Comparison of ENCODE assay signal across 8 cellular contexts in genomic region chr11:62542111-62542745, GRCh38. TPM values are rescaled to one million over a fixed set of nuclear protein-coding genes. Genes with fewer than 3 reads are reported as not detected.
DNase-seq lines count a peak whose midpoint lies in the region; ATAC-seq, FAIRE-seq and TF ChIP-seq lines count a peak whose summit lies in the region.

No MANE protein-coding gene starts in this region.

- no peak for FAIRE-seq in GM19239 (lab: Jason Lieb, UNC)

- H3K4me1 ChIP-seq in GM23338 (ENCODE audit: insufficient read depth) (peaks cover 32% of the 10 kb centered on the region; the same call in 1 of the 2 replicates), OCI-LY7 (ENCODE audit: insufficient read depth, low read length, poor library complexity, severe bottlenecking) (peaks cover 38% of the 10 kb centered on the region), skeletal muscle satellite cell (ENCODE audit: control insufficient read depth, insufficient read depth, low read length) (peaks cover 59% of the 10 kb centered on the region)

- H4K20me1 ChIP-seq in GM23338 (replicated peaks; ENCODE audit: insufficient read depth) (no peaks in the 10 kb centered on the region), OCI-LY7 (ENCODE audit: insufficient read depth, low read length) (no peaks in the 10 kb centered on the region)

- H3K36me3 ChIP-seq in GM23338 (ENCODE audit: insufficient read depth), result no peaks in the 10 kb centered on the region
- H3K36me3 ChIP-seq in OCI-LY7 (ENCODE audit: insufficient read depth, low read length), result no peaks in the 10 kb centered on the region
- peaks cover 52% of the 10 kb centered on the region for H3K36me3 ChIP-seq in skeletal muscle satellite cell (ENCODE audit: insufficient read depth, low read length)

- H3K27ac ChIP-seq in GM23338 (ENCODE audit: low read depth) (no peak overlapping the region), OCI-LY7 (ENCODE audit: low read depth, low read length, poor library complexity, severe bottlenecking) (peak overlapping the region; percentile 54)

- H3K27me3 Mint-ChIP-seq in GM23338 (ENCODE audit: insufficient read depth, low read depth, poor library complexity), result peaks cover 53% of the 10 kb centered on the region

- intact Hi-C loops in OCI-LY7 (cut with micrococcal nuclease; ENCODE audit: unreplicated experiment), result loop anchor here (1.0 kb wide), 3 partner anchors 78 to 147 kb away; no protein-coding TSS in a partner anchor

- H3K27me3 ChIP-seq in GM23338 (ENCODE audit: insufficient read depth) (peaks cover 61% of the 10 kb centered on the region), skeletal muscle satellite cell (ENCODE audit: control insufficient read depth, insufficient read depth, low read length) (no peaks in the 10 kb centered on the region)

- ATAC-seq in GM23338, result peak; percentile 0
- ATAC-seq in HG03039 (IDR thresholded peaks at IDR 0.05; ENCODE audit: unreplicated experiment), result no peak

- TF ChIP-seq CTCF in GM23338 (conservative IDR thresholded peaks at IDR 0.05; ENCODE audit: low read depth in 2 of 2) (no peak), OCI-LY7 (conservative IDR thresholded peaks at IDR 0.05; ENCODE audit: low read length) (no peak), epithelial cell of proximal tubule (conservative IDR thresholded peaks at IDR 0.05; ENCODE audit: low read depth, low read length) (no peak)

- POLR2A ChIA-PET in OCI-LY7 (lab: Charles Lee), result interaction anchor here (0.6 to 1.0 kb wide), 4 partner anchors 79 to 1140 kb away, joined by 3 to 5 read pairs (median 4); no protein-coding TSS in a partner anchor

- no peak overlapping the region for H3K27ac Mint-ChIP-seq in GM23338

- H3K9me3 ChIP-seq in OCI-LY7 (ENCODE audit: low read length) (no peaks in the 10 kb centered on the region), skeletal muscle satellite cell (replicated peaks; ENCODE audit: low read length) (no peaks in the 10 kb centered on the region)

- no peaks in the 10 kb centered on the region for H3K79me2 ChIP-seq in GM23338 (replicated peaks; ENCODE audit: insufficient read depth)
- H3K79me2 ChIP-seq in OCI-LY7 (ENCODE audit: insufficient read depth, low read depth, low read length), result no peaks in the 10 kb centered on the region

- BruUV-seq in OCI-LY7 (replicated peaks; lab: Mats Ljungman, UMichigan), result no TSS peak

- H3K4me2 ChIP-seq in GM23338 (peak overlapping the region; percentile 88), OCI-LY7 (ENCODE audit: low read length) (0 out of 2 replicates have a peak overlapping the region, but pooled peaks have one; percentile 6), skeletal muscle satellite cell (ENCODE audit: low read length) (peak overlapping the region; percentile 96)

- H3F3A ChIP-seq in GM23338 (replicated peaks; ENCODE audit: low read depth), result 0 out of 2 replicates have a peak, but pooled peaks cover 3% of the 10 kb centered on the region

- peak overlapping the region; percentile 98 for H2AFZ ChIP-seq in GM23338
- H2AFZ ChIP-seq in OCI-LY7 (ENCODE audit: low read length), result peak overlapping the region; percentile 97; the same call in 1 of the 2 replicates

- peak overlapping the region; percentile 58 for H3K4me3 Mint-ChIP-seq in GM23338

- no peaks in the 10 kb centered on the region for H3K9me2 ChIP-seq in GM23338 (ENCODE audit: insufficient read depth)
- H3K9me2 ChIP-seq in OCI-LY7 (ENCODE audit: insufficient read depth, low read length), result no peaks in the 10 kb centered on the region

- H3K9me3 Mint-ChIP-seq in GM23338, result no peaks in the 10 kb centered on the region

- peak overlapping the region; percentile 95 for H3K9ac ChIP-seq in skeletal muscle satellite cell (ENCODE audit: low read depth, low read length)

- H3K36me3 Mint-ChIP-seq in GM23338 (ENCODE audit: low read depth), result no peaks in the 10 kb centered on the region

- CTCF ChIA-PET in OCI-LY7 (lab: Charles Lee; ENCODE audit: unreplicated experiment), result interaction anchor here (0.6 to 2.8 kb wide), 7 partner anchors 15 to 147 kb away, joined by 3 to 19 read pairs (median 4); no protein-coding TSS in a partner anchor

- DNase-seq in GM23338 (ENCODE audit: low spot score), result no peak
- no peak for DNase-seq in OCI-LY7 (ENCODE audit: low spot score)
- DNase-seq in epithelial cell of proximal tubule (ENCODE audit: low read depth), result no peak
- DNase-seq in germinal center (ENCODE audit: low spot score), result no peak
- DNase-seq in GM19239 (ENCODE audit: insufficient read length, low spot score), result no peak
- DNase-seq in AG08396 (ENCODE audit: low spot score), result no peak

- H3K4me3 ChIP-seq in GM23338, result peak overlapping the region; percentile 88
- H3K4me3 ChIP-seq in OCI-LY7 (ENCODE audit: low read depth, low read length, poor library complexity, severe bottlenecking), result no peak overlapping the region
- H3K4me3 ChIP-seq in epithelial cell of proximal tubule (ENCODE audit: low read depth, low read length), result peak overlapping the region; percentile 99
- peak overlapping the region; percentile 97 for H3K4me3 ChIP-seq in skeletal muscle satellite cell (ENCODE audit: low read length)

- H3K4me1 Mint-ChIP-seq in GM23338, result peaks cover 50% of the 10 kb centered on the region

TF ChIP-seq in GM23338, 12 proteins besides CTCF, POLR2A, EP300 and RAD21 (continues in another document):
- TF ChIP-seq ZNF331 (CRISPR knock-in tag; IDR thresholded peaks at IDR 0.05; ENCODE audit: low read depth) (no peak), STAT1 (IDR thresholded peaks at IDR 0.05; ENCODE audit: unreplicated experiment) (no peak), JUNB (IDR thresholded peaks at IDR 0.05; ENCODE audit: unreplicated experiment) (no peak)

RNA-seq across cellular contexts. Expression of gene AHNAK, which starts 4.4 kb away (rescaled TPM):
- total RNA-seq in GM23338 (2014; rRNA removed; shearing (Covaris generic)), result 1.7 and 2.1 TPM in 2 replicates
- 0.91 and 1.1 TPM in 2 replicates for polyA plus RNA-seq in GM23338 (2016; fragmentation: Nextera tagmentation; extraction: Ambion mirVana)
- 0.08 and 0.28 TPM in 2 replicates for total RNA-seq in OCI-LY7 (2014; rRNA removed; shearing (Covaris generic))
- total RNA-seq in OCI-LY7 (2022), result 0.21 and 0.30 TPM in 2 replicates
- total RNA-seq in epithelial cell of proximal tubule, result 198 and 296 TPM in 2 replicates
- total RNA-seq in skeletal muscle satellite cell (2012; rRNA removed), result 722 and 788 TPM in 2 replicates

RNA-seq across cellular contexts. Expression of gene EEF1G, which starts 31.5 kb away (rescaled TPM):
- 1,200 and 1,316 TPM in 2 replicates for total RNA-seq in GM23338 (2014; rRNA removed; shearing (Covaris generic))
- polyA plus RNA-seq in GM23338 (2016; fragmentation: Nextera tagmentation; extraction: Ambion mirVana), result 696 and 736 TPM in 2 replicates
- total RNA-seq in OCI-LY7 (2014; rRNA removed; shearing (Covaris generic)), result 2,328 and 2,651 TPM in 2 replicates
- total RNA-seq in OCI-LY7 (2022) (1,778 and 1,903 TPM in 2 replicates), epithelial cell of proximal tubule (2,115 and 2,170 TPM in 2 replicates)
- total RNA-seq in skeletal muscle satellite cell (2012; rRNA removed), result 999 and 1,397 TPM in 2 replicates

RNA-seq across cellular contexts. Expression of gene TUT1, which starts 49.1 kb away (rescaled TPM):
- 15.2 and 22.2 TPM in 2 replicates for total RNA-seq in GM23338 (2014; rRNA removed; shearing (Covaris generic))
- 12.8 and 14.0 TPM in 2 replicates for polyA plus RNA-seq in GM23338 (2016; fragmentation: Nextera tagmentation; extraction: Ambion mirVana)
- 15.6 and 22.5 TPM in 2 replicates for total RNA-seq in OCI-LY7 (2014; rRNA removed; shearing (Covaris generic))
- total RNA-seq in OCI-LY7 (2022) (38.2 and 40.4 TPM in 2 replicates), epithelial cell of proximal tubule (9.4 and 10.1 TPM in 2 replicates)
- 6.1 and 8.1 TPM in 2 replicates for total RNA-seq in skeletal muscle satellite cell (2012; rRNA removed)

RNA-seq across cellular contexts. Expression of gene MTA2, which starts 59.4 kb away (rescaled TPM):
- 93.6 and 102 TPM in 2 replicates for total RNA-seq in GM23338 (2014; rRNA removed; shearing (Covaris generic))
- polyA plus RNA-seq in GM23338 (2016; fragmentation: Nextera tagmentation; extraction: Ambion mirVana), result 22.1 and 22.9 TPM in 2 replicates
- 130 and 133 TPM in 2 replicates for total RNA-seq in OCI-LY7 (2014; rRNA removed; shearing (Covaris generic))
- total RNA-seq in OCI-LY7 (2022), result 162 and 174 TPM in 2 replicates
- total RNA-seq in epithelial cell of proximal tubule, result 109 and 153 TPM in 2 replicates
- total RNA-seq in skeletal muscle satellite cell (2012; rRNA removed), result 90.0 and 104 TPM in 2 replicates

Comparison
In these comparisons a context has a peak if more than half of its experiments do, and no peak if none do; other contexts are left out.
1. H3K4me2 ChIP-seq: peak in every context shown above with its lines; median percentile 96 in skeletal muscle satellite cell; 88 in GM23338; 6 in OCI-LY7.
2. RNA of gene AHNAK, which starts 4.4 kb away (total RNA-seq): 198 to 296 TPM in epithelial cell of proximal tubule; 1.7 to 2.1 TPM in GM23338 and 0.08 to 0.30 TPM in OCI-LY7; every median in the first group is over 10 times any median in the second.